8 cellular contexts compared by ENCODE assay signal in the genomic region with DNA sequence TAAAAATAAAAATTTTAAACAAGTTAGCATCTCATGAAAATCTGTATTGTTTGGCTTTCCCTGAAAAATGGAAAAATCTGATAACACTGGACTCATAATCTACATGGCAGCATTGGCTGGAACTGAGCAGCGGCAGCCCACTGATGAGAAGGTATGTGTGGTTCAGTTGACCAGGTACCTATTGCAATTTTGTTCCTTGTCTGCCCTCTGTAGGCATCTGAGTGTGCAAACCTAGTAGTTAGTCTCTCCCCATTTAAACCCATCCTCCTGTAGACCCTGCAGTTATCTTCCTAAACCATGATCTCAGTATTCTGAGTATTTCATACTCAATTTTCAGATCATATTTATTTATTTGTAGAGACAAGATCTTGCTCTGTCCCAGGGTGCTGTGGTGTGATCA. TPM values are rescaled to one million over a fixed set of nuclear protein-coding genes. Genes with fewer than 3 reads are reported as not detected.
A peak's percentile ranks its signal among the peaks of the same experiment; 100 is the strongest.
DNase-seq lines count a peak whose midpoint lies in the region; ATAC-seq, FAIRE-seq and TF ChIP-seq lines count a peak whose summit lies in the region.

No MANE protein-coding gene starts in this region.

- H3K4me2 ChIP-seq in OCI-LY3 (ENCODE audit: low read length) = no peak overlapping the region

- H4K20me1 ChIP-seq in OCI-LY3 (ENCODE audit: insufficient read depth, low read length) = no peaks in the 10 kb centered on the region

- no peak for FAIRE-seq in GM12892 (lab: Jason Lieb, UNC)

- WGBS in testis, 2 donors = 50 to 52% methylated on average over 1 of the region's 1 CpG

- peak; percentile 48 for ATAC-seq in foreskin keratinocyte

- H3K9me3 ChIP-seq in OCI-LY3 (ENCODE audit: insufficient read depth, low read length) (no peaks in the 10 kb centered on the region), uterus (no peaks in the 10 kb centered on the region), testis (no peaks in the 10 kb centered on the region)

- no peaks in the 10 kb centered on the region for H3K36me3 ChIP-seq in OCI-LY3 (replicated peaks; ENCODE audit: low read depth, low read length)
- no peaks in the 10 kb centered on the region for H3K36me3 ChIP-seq in uterus
- H3K36me3 ChIP-seq in testis (ENCODE audit: low read depth, missing control alignments) = no peaks in the 10 kb centered on the region

- intact Hi-C loops in uterus (cut with DNase I; ENCODE audit: low total_unique reads) (loop anchor here (10.0 kb wide), 2 partner anchors 145 to 275 kb away; no protein-coding TSS in a partner anchor), testis (cut with DNase I; ENCODE audit: low total_unique reads) (loop anchor here (10.0 kb wide), 1 partner anchor 255 kb away; no protein-coding TSS in a partner anchor)

- no peak for TF ChIP-seq POLR2A in uterus (IDR thresholded peaks at IDR 0.05)
- no peak for TF ChIP-seq POLR2A in testis (IDR thresholded peaks at IDR 0.05)
- no peak for TF ChIP-seq POLR2A in GM12892 (IDR thresholded peaks at IDR 0.05; ENCODE audit: low read depth, low read length)

- H3K27me3 ChIP-seq in OCI-LY3 (ENCODE audit: low read depth, low read length) (no peaks in the 10 kb centered on the region), foreskin keratinocyte (no peaks in the 10 kb centered on the region), uterus (no peaks in the 10 kb centered on the region), testis (no peaks in the 10 kb centered on the region)

- no peak overlapping the region for H3K4me3 ChIP-seq in OCI-LY3 (ENCODE audit: low read length)
- no peak overlapping the region for H3K4me3 ChIP-seq in uterus
- H3K4me3 ChIP-seq in testis = no peak overlapping the region

- no peaks in the 10 kb centered on the region for H3K4me1 ChIP-seq in OCI-LY3 (ENCODE audit: low read length)
- H3K4me1 ChIP-seq in foreskin keratinocyte = no peaks in the 10 kb centered on the region
- no peaks in the 10 kb centered on the region for H3K4me1 ChIP-seq in uterus
- H3K4me1 ChIP-seq in testis = no peaks in the 10 kb centered on the region

- H3K79me2 ChIP-seq in OCI-LY3 (ENCODE audit: low read length) = no peaks in the 10 kb centered on the region

- H3K27ac ChIP-seq in OCI-LY3 (ENCODE audit: low read length) (no peak overlapping the region), foreskin keratinocyte (no peak overlapping the region), uterus (no peak overlapping the region), testis (no peak overlapping the region)

- H3K9ac ChIP-seq in OCI-LY3 (ENCODE audit: low read length) = no peak overlapping the region

- H2AFZ ChIP-seq in OCI-LY3 (ENCODE audit: low read depth, low read length) = no peak overlapping the region

- DNase-seq in DMS 273 (lab: John Stamatoyannopoulos, UW; ENCODE audit: unreplicated experiment) (peak; percentile 63), GM20000 (ENCODE audit: low spot score) (peak; percentile 54), foreskin keratinocyte (peak in 1 of 2 donors; percentile 35), uterus (no peak), testis (no peak), GM12892 (ENCODE audit: insufficient read length) (no peak), NCI-H2227 treated with DMSO at 0.1 percent for 48 hours (lab: John Stamatoyannopoulos, UW) (no peak)

- TF ChIP-seq CTCF in GM20000 (IDR thresholded peaks at IDR 0.05; ENCODE audit: extremely low read depth, missing control alignments) = no peak
- peak; percentile 40 for TF ChIP-seq CTCF in OCI-LY3 (IDR thresholded peaks at IDR 0.05; ENCODE audit: low read depth, low read length)
- peak; percentile 64 for TF ChIP-seq CTCF in foreskin keratinocyte (conservative IDR thresholded peaks at IDR 0.05)
- TF ChIP-seq CTCF in uterus (IDR thresholded peaks at IDR 0.05) = peak; percentile 14 to 48 (median 31)
- no peak for TF ChIP-seq CTCF in testis (IDR thresholded peaks at IDR 0.05)

RNA-seq across cellular contexts. Expression of a gene that starts 59.4 kb away (rescaled TPM):
- total RNA-seq in foreskin keratinocyte (278 and 366 TPM in 2 replicates), uterus (100 to 1,000 TPM; 115 to 307 (median 143) TPM), testis (100 to 1,000 TPM; 180 to 185 TPM)
- polyA plus RNA-seq in foreskin keratinocyte (212 and 259 TPM in 2 replicates), testis (ENCODE audit: insufficient read depth, low read depth, low replicate concordance) (237 TPM)
- polyA plus RNA-seq in GM12892 (2012; ENCODE audit: missing spikeins) = 324 TPM

Comparison
In these comparisons a context has a peak if more than half of its experiments do, and no peak if none do; other contexts are left out.
1. DNase-seq: peak in DMS 273 (single experiment) and GM20000 (single experiment); none in uterus (0 of 2), testis (single experiment), GM12892 (single experiment) and NCI-H2227 treated with DMSO at 0.1 percent for 48 hours (single experiment).
2. CTCF ChIP-seq: peak in OCI-LY3 (single experiment), foreskin keratinocyte (single experiment) and uterus (4 of 4); none in GM20000 (single experiment) and testis (0 of 3).